Comparison of ENCODE assay signal across 2 cellular contexts in the genomic region with DNA sequence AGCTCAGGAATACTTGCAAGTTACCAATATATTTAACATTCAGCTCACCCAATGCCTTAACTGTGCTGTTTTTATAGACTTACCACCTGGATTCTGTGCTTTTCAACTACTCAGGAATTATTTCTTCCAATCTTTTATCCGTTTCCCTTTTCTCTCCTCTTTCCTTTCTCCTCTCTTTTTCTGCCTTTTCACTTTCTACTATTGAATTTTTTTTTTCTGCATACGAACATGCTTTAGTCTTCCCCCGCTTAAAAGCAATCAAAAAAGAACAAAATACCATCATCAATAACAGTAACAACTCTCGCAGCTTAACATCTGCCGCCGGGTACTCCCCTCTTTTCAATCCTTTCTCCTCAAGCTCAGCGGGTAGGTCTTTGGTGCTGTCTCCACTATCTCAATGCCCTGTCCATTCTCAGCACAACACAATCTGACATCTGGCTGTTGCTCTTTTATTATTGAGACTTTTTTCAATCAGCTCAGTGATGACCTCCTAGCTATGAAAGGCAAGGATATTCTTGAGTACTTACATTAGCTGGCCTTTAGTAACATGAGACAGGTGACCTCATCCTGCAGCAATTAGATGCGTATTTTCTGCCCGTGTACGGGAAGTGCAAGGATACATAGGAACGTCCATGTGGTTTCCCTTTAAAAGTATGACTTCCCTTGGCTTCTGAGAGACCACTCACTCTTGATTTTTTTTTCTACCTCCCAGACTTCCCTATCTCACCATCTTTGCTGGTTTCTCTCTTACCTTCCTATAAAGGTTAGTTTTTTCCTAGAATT.
TF ChIP-seq lines count a peak whose summit lies in the region.

No MANE protein-coding gene starts in this region.

TF ChIP-seq in SK-N-SH treated with all-trans-retinoic acid at 6 μM for 48 hours, 23 proteins besides CTCF, POLR2A, EP300 and RAD21 (continued from another document):
- no peak for TF ChIP-seq CREB5 (CRISPR knock-in tag; IDR thresholded peaks at IDR 0.05; ENCODE audit: low read depth)
- TF ChIP-seq, protein P1, sequence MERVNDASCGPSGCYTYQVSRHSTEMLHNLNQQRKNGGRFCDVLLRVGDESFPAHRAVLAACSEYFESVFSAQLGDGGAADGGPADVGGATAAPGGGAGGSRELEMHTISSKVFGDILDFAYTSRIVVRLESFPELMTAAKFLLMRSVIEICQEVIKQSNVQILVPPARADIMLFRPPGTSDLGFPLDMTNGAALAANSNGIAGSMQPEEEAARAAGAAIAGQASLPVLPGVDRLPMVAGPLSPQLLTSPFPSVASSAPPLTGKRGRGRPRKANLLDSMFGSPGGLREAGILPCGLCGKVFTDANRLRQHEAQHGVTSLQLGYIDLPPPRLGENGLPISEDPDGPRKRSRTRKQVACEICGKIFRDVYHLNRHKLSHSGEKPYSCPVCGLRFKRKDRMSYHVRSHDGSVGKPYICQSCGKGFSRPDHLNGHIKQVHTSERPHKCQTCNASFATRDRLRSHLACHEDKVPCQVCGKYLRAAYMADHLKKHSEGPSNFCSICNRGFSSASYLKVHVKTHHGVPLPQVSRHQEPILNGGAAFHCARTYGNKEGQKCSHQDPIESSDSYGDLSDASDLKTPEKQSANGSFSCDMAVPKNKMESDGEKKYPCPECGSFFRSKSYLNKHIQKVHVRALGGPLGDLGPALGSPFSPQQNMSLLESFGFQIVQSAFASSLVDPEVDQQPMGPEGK (CRISPR knock-in tag; IDR thresholded peaks at IDR 0.05; ENCODE audit: borderline replicate concordance), result no peak
- no peak for TF ChIP-seq OSR1 (CRISPR knock-in tag; IDR thresholded peaks at IDR 0.05)
- no peak for TF ChIP-seq SNAI2 (CRISPR knock-in tag; IDR thresholded peaks at IDR 0.05)
- no peak for TF ChIP-seq ZNF565 (CRISPR knock-in tag; conservative IDR thresholded peaks at IDR 0.05; ENCODE audit: low read depth)
- no peak for TF ChIP-seq TCF4 (CRISPR knock-in tag; IDR thresholded peaks at IDR 0.05; ENCODE audit: borderline replicate concordance)
- no peak for TF ChIP-seq RARB (CRISPR knock-in tag; IDR thresholded peaks at IDR 0.05)

TF ChIP-seq in SK-N-SH, 30 proteins besides CTCF, POLR2A, EP300 and RAD21 (continued from another document):
- TF ChIP-seq REST (IDR thresholded peaks at IDR 0.05; ENCODE audit: low read depth, low read length), result no peak
- TF ChIP-seq, protein P2, sequence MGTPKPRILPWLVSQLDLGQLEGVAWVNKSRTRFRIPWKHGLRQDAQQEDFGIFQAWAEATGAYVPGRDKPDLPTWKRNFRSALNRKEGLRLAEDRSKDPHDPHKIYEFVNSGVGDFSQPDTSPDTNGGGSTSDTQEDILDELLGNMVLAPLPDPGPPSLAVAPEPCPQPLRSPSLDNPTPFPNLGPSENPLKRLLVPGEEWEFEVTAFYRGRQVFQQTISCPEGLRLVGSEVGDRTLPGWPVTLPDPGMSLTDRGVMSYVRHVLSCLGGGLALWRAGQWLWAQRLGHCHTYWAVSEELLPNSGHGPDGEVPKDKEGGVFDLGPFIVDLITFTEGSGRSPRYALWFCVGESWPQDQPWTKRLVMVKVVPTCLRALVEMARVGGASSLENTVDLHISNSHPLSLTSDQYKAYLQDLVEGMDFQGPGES (IDR thresholded peaks at IDR 0.05; ENCODE audit: low read depth, low read length), result no peak
- no peak for TF ChIP-seq EZH2phosphoT487 (IDR thresholded peaks at IDR 0.05; ENCODE audit: borderline replicate concordance, low read depth)
